In genomic region chr7:326845-327304, GRCh38 we compare ENCODE assay signal across 24 cellular contexts. TPM values are rescaled to one million over a fixed set of nuclear protein-coding genes. Genes with fewer than 3 reads are reported as not detected.
DNase-seq lines count a peak whose midpoint lies in the region; ATAC-seq and TF ChIP-seq lines count a peak whose summit lies in the region.
"Had no signal": no experiment of that assay in that cellular context is flagged by ENCODE, and none has a peak within 500 bp of the region (broad histone marks: within the 10 kb centered on the region; RNA-seq: fewer than 3 reads in every experiment).

No MANE protein-coding gene starts in this region.

- no peaks in the 10 kb centered on the region for H3K9me3 Mint-ChIP-seq in nephron
- H3K9me3 Mint-ChIP-seq: activated T-helper 2 cell treated with anti-CD3 and anti-CD28 coated beads, Interferon-gamma antibody, Interleukin-2, Interleukin-4, amounts not matched to agents 10 μg/mL and 5 μg/mL and 100 μg/mL, durations not matched to agents 14 hours and 24 hours and 36 hours; CD8-positive, alpha-beta T cell; stimulated activated naive CD8-positive, alpha-beta T cell treated with anti-CD3 and anti-CD28 coated beads, Interleukin-15, Interleukin-2, amounts not matched to agents 100 ng/mL and 50 ng/mL, for 24 hours had no signal

- DNase-seq in COLO668 (lab: John Stamatoyannopoulos, UW; ENCODE audit: unreplicated experiment) (peak; percentile 40), astrocyte of the hippocampus (ENCODE audit: low read depth, low spot score) (peak; percentile 46), kidney epithelial cell (ENCODE audit: low read depth) (peak; percentile 77), SHP77 treated with DMSO at 0.1 percent for 48 hours (lab: John Stamatoyannopoulos, UW) (no peak), activated T-cell treated with anti-CD3 and anti-CD28 coated beads for 4 hours (no peak), middle frontal gyrus (ENCODE audit: extremely low spot score, low spot score) (no peak)
- DNase-seq: activated B cell treated with CpG ODN at 0.5 μM for 24 hours; activated CD8-positive, alpha-beta memory T cell treated with anti-CD3 and anti-CD28 coated beads for 24 hours; amniotic stem cell; CD8-positive, alpha-beta T cell; foreskin melanocyte; GDM1; GOT3; midbrain; NCI-H146; stimulated activated CD4-positive, alpha-beta T cell treated with anti-CD3 and anti-CD28 coated beads, Interleukin-12 subunit alpha, Interleukin-12 subunit beta, amount 100 ng/mL, for 4 hours; T-helper 17 cell had no signal

- no peak for ATAC-seq in HG02970 (IDR thresholded peaks at IDR 0.05; ENCODE audit: low FRiP score, unreplicated experiment)
- ATAC-seq: CD8-positive, alpha-beta T cell; T-helper 17 cell had no signal

- H3K27ac Mint-ChIP-seq in nephron: peak overlapping the region; percentile 79 to 92 (median 85)
- H3K27ac Mint-ChIP-seq: activated B cell treated with CpG ODN at 0.5 μM for 24 hours; activated T-helper 2 cell treated with anti-CD3 and anti-CD28 coated beads, Interferon-gamma antibody, Interleukin-2, Interleukin-4, amounts not matched to agents 10 μg/mL and 5 μg/mL and 100 μg/mL, durations not matched to agents 14 hours and 24 hours and 36 hours; CD8-positive, alpha-beta T cell; stimulated activated naive CD8-positive, alpha-beta T cell treated with anti-CD3 and anti-CD28 coated beads, Interleukin-15, Interleukin-2, amounts not matched to agents 100 ng/mL and 50 ng/mL, for 24 hours; T-helper 17 cell had no signal

- peak overlapping the region in 1 of 3 experiments; percentile 7 for H3K4me3 Mint-ChIP-seq in nephron
- H3K4me3 Mint-ChIP-seq: activated B cell treated with CpG ODN at 0.5 μM for 24 hours; CD8-positive, alpha-beta T cell; stimulated activated naive CD8-positive, alpha-beta T cell treated with anti-CD3 and anti-CD28 coated beads, Interleukin-15, Interleukin-2, amounts not matched to agents 100 ng/mL and 50 ng/mL, for 24 hours; T-helper 17 cell had no signal

- TF ChIP-seq CTCF in kidney epithelial cell (IDR thresholded peaks at IDR 0.05; ENCODE audit: insufficient read depth, low read length, poor library complexity, severe bottlenecking) (no peak), nephron (IDR thresholded peaks at IDR 0.05; ENCODE audit: unreplicated experiment in 3 of 3) (no peak)

- peaks cover 12% of the 10 kb centered on the region for H3K27me3 ChIP-seq in kidney epithelial cell (ENCODE audit: control insufficient read depth, insufficient read depth, low read length)

- peaks cover 25% of the 10 kb centered on the region for H3K4me1 Mint-ChIP-seq in nephron

- peaks cover 38% of the 10 kb centered on the region for H3K27me3 Mint-ChIP-seq in nephron (ENCODE audit: low read depth)
- H3K27me3 Mint-ChIP-seq: stimulated activated naive CD8-positive, alpha-beta T cell treated with anti-CD3 and anti-CD28 coated beads, Interleukin-15, Interleukin-2, amounts not matched to agents 100 ng/mL and 50 ng/mL, for 24 hours had no signal

- H3K36me3 ChIP-seq in kidney epithelial cell (ENCODE audit: control insufficient read depth, insufficient read depth, low read length): no peaks in the 10 kb centered on the region

- no peak overlapping the region for H3K4me3 ChIP-seq in kidney epithelial cell (ENCODE audit: low read depth, low read length)

- no peaks in the 10 kb centered on the region for H3K36me3 Mint-ChIP-seq in nephron (ENCODE audit: low read depth)
- H3K36me3 Mint-ChIP-seq: CD8-positive, alpha-beta T cell had no signal

RNA-seq across cellular contexts. Expression of gene FOXL3, which starts 36.9 kb away (rescaled TPM):
- total RNA-seq in kidney epithelial cell: not detected in 2 replicates
- total RNA-seq: activated B cell treated with CpG ODN at 0.5 μM for 24 hours; activated T-helper 2 cell treated with anti-CD3 and anti-CD28 coated beads, Interferon-gamma antibody, Interleukin-2, Interleukin-4, amounts not matched to agents 10 μg/mL and 5 μg/mL and 100 μg/mL, durations not matched to agents 14 hours and 24 hours and 36 hours; CD8-positive, alpha-beta T cell; cerebellum; NCI-H460; Right ventricle myocardium superior; T-helper 17 cell had no signal

Comparison
In these comparisons a context has a peak if more than half of its experiments do, and no peak if none do; other contexts are left out.
1. DNase-seq: peak in COLO668 (single experiment), astrocyte of the hippocampus (single experiment) and kidney epithelial cell (single experiment); none in SHP77 treated with DMSO at 0.1 percent for 48 hours (single experiment), activated T-cell treated with anti-CD3 and anti-CD28 coated beads for 4 hours (single experiment) and middle frontal gyrus (single experiment).